17 cellular contexts compared by ENCODE assay signal in genomic region chr3:31002730-31003129, GRCh38.
A peak's percentile ranks its signal among the peaks of the same experiment; 100 is the strongest.
DNase-seq lines count a peak whose midpoint lies in the region; ATAC-seq and FAIRE-seq lines count a peak whose summit lies in the region.
"Had no signal": no experiment of that assay in that cellular context is flagged by ENCODE, and none has a peak within 500 bp of the region (broad histone marks: within the 10 kb centered on the region; RNA-seq: fewer than 3 reads in every experiment).

No MANE protein-coding gene starts in this region.

- H3K27ac ChIP-seq in caudate nucleus (ENCODE audit: low read depth, low read length), result no peak overlapping the region
- H3K27ac ChIP-seq in small intestine (ENCODE audit: low read depth in 1 of 2, low read length in 1 of 2), result no peak overlapping the region
- H3K27ac ChIP-seq: epithelial cell of prostate, Peyer's patch, thyroid gland had no signal

- no peak overlapping the region for H3K4me3 ChIP-seq in small intestine (ENCODE audit: low read depth in 1 of 2, low read length in 2 of 2)
- H3K4me3 ChIP-seq: Peyer's patch, thyroid gland had no signal

- WGBS in small intestine, 3 donors, result 74 to 75% (median 74%) methylated on average over 3 of the region's 3 CpGs

- no peak for DNase-seq in caudate nucleus (lab: John Stamatoyannopoulos, UW)
- no peak for DNase-seq in small intestine
- no peak for DNase-seq in EL
- no peak for DNase-seq in NCI-H2171 treated with DMSO at 0.1 percent for 48 hours (lab: John Stamatoyannopoulos, UW)
- DNase-seq: activated CD8-positive, alpha-beta T cell treated with anti-CD3 and anti-CD28 coated beads, Interleukin-2, amount 10 ng/mL, durations not matched to agents 7 days and 5 days; CD4-positive, alpha-beta memory T cell; NCI-H187 treated with DMSO at 0.1 percent for 48 hours; NCI-H526; nephron progenitor cell; Peyer's patch; stimulated activated CD4-positive, alpha-beta T cell treated with anti-CD3 and anti-CD28 coated beads, Interleukin-4, amount 100 ng/mL, for 1 hour; thyroid gland had no signal

- no peaks in the 10 kb centered on the region for H3K4me1 ChIP-seq in small intestine (ENCODE audit: control insufficient read depth in 2 of 2, insufficient read depth in 1 of 2, low read depth in 1 of 2, low read length in 1 of 2)
- H3K4me1 ChIP-seq: Peyer's patch, thyroid gland had no signal

- no peak for FAIRE-seq in small intestine (lab: Jason Lieb, UNC)

- ATAC-seq in GM18499 (IDR thresholded peaks at IDR 0.05; ENCODE audit: insufficient read depth, unreplicated experiment) (peak; percentile 56), GM19397 (IDR thresholded peaks at IDR 0.05; ENCODE audit: unreplicated experiment) (peak; percentile 46), HG02798 (IDR thresholded peaks at IDR 0.05; ENCODE audit: poor library complexity, unreplicated experiment) (peak; percentile 45), HG03469 (IDR thresholded peaks at IDR 0.05; ENCODE audit: unreplicated experiment) (peak; percentile 71)
- ATAC-seq: activated CD8-positive, alpha-beta T cell treated with anti-CD3 and anti-CD28 coated beads, Interleukin-2, amount 10 ng/mL, durations not matched to agents 7 days and 5 days had no signal

- H3K27me3 ChIP-seq in small intestine (ENCODE audit: control insufficient read depth in 2 of 2, insufficient read depth in 2 of 2, low read length in 2 of 2), result no peaks in the 10 kb centered on the region
- H3K27me3 ChIP-seq: Peyer's patch, thyroid gland had no signal

- H3K9me3 ChIP-seq in small intestine (ENCODE audit: control insufficient read depth, low read depth), result no peaks in the 10 kb centered on the region
- H3K9me3 ChIP-seq: Peyer's patch, thyroid gland had no signal

- H3K36me3 ChIP-seq in small intestine (ENCODE audit: control insufficient read depth in 2 of 2, insufficient read depth in 2 of 2, low read length in 2 of 2), result no peaks in the 10 kb centered on the region
- H3K36me3 ChIP-seq: Peyer's patch, thyroid gland had no signal
